In genomic region chr7:39915847-39916246, GRCh38 we compare ENCODE assay signal across 1 cellular context.
A peak's percentile ranks its signal among the peaks of the same experiment; 100 is the strongest.
TF ChIP-seq lines count a peak whose summit lies in the region.
"Not testable (repeated sequence)": the region's sequence is repeated elsewhere in the genome, so short reads cannot be mapped to it uniquely, and the experiment has no call there.

No MANE protein-coding gene starts in this region.

TF ChIP-seq in K562, 482 proteins besides CTCF, POLR2A, EP300 and RAD21:
- TF ChIP-seq TRIM24 (IDR thresholded peaks at IDR 0.05): peak in 1 of 2 experiments; percentile 26; a peak in 1 of 4 replicates
- TF ChIP-seq ZEB2 (IDR thresholded peaks at IDR 0.05): peak; percentile 84
- peak; percentile 50; the same call in 1 of the 2 replicates for TF ChIP-seq JUND (IDR thresholded peaks at IDR 0.05; ENCODE audit: borderline replicate concordance, low read depth, low read length)
- TF ChIP-seq JUND (tag; IDR thresholded peaks at IDR 0.05; ENCODE audit: borderline replicate concordance, low read depth, low read length); ATF3 (CRISPR knock-in tag; conservative IDR thresholded peaks at IDR 0.05): not testable (repeated sequence)
- TF ChIP-seq CTBP1 (IDR thresholded peaks at IDR 0.05; ENCODE audit: borderline replicate concordance): peak; percentile 53; the same call in 1 of the 2 replicates
- TF ChIP-seq FOSL1 (tag; conservative IDR thresholded peaks at IDR 0.05): peak; percentile 71
- TF ChIP-seq ARID1B (IDR thresholded peaks at IDR 0.05): peak; percentile 67
- TF ChIP-seq ATF3 (IDR thresholded peaks at IDR 0.05): peak; percentile 82
- peak; percentile 51; the same call in 1 of the 2 replicates for TF ChIP-seq SMARCE1 (IDR thresholded peaks at IDR 0.05)
- peak; percentile 44; the same call in 1 of the 2 replicates for TF ChIP-seq SMARCA4 (IDR thresholded peaks at IDR 0.05)
- TF ChIP-seq CBFA2T3 (IDR thresholded peaks at IDR 0.05): peak; percentile 56
- TF ChIP-seq SMAD4 (CRISPR knock-in tag; conservative IDR thresholded peaks at IDR 0.05): 0 out of 2 replicates have a peak, but pooled peaks have one; percentile 34
